Comparison of ENCODE assay signal across 8 cellular contexts in genomic region chr15:57138260-57138895, GRCh38.
A peak's percentile ranks its signal among the peaks of the same experiment; 100 is the strongest.
DNase-seq lines count a peak whose midpoint lies in the region; ATAC-seq and TF ChIP-seq lines count a peak whose summit lies in the region.

No MANE protein-coding gene starts in this region.

- no peaks in the 10 kb centered on the region for H3K79me2 ChIP-seq in SU-DHL-6 (ENCODE audit: insufficient read depth, low read length)

- no peak overlapping the region for H2BK20ac ChIP-seq in IMR-90 (ENCODE audit: low read depth, low read length)

- peaks cover 3% of the 10 kb centered on the region; the same call in 1 of the 2 replicates for H3K4me1 ChIP-seq in IMR-90 (ENCODE audit: control insufficient read depth, insufficient read depth, low read length)

- CTCF ChIA-PET in IMR-90 (lab: Yijun Ruan, JAX) = interaction anchor here (0.6 to 1.7 kb wide), 11 partner anchors 8 to 647 kb away, joined by 3 to 6 read pairs (median 4); no protein-coding TSS in a partner anchor

- no peak overlapping the region for H2AK5ac ChIP-seq in IMR-90 (ENCODE audit: low read depth, low read length)

- TF ChIP-seq POLR2A in IMR-90 (IDR thresholded peaks at IDR 0.05; ENCODE audit: low read depth, low read length) = no peak

- ATAC-seq in IMR-90 (ENCODE audit: low read depth) = peak; percentile 85
- ATAC-seq in GM21825 (IDR thresholded peaks at IDR 0.05; ENCODE audit: unreplicated experiment) = no peak
- ATAC-seq in GM18858 (IDR thresholded peaks at IDR 0.05; ENCODE audit: unreplicated experiment) = no peak
- no peak for ATAC-seq in HG02884 (IDR thresholded peaks at IDR 0.05; ENCODE audit: unreplicated experiment)

- H3K27me3 ChIP-seq in IMR-90 (ENCODE audit: control insufficient read depth, insufficient read depth, low read length) (no peaks in the 10 kb centered on the region), SU-DHL-6 (ENCODE audit: low read length) (no peaks in the 10 kb centered on the region)

- no peak overlapping the region for H2AK9ac ChIP-seq in IMR-90 (replicated peaks; ENCODE audit: low read depth, low read length, poor library complexity)

- no peak overlapping the region for H2BK15ac ChIP-seq in IMR-90 (ENCODE audit: low read depth, low read length)

- no peaks in the 10 kb centered on the region for H3F3A ChIP-seq in SU-DHL-6 (ENCODE audit: insufficient read depth)

- H3K4ac ChIP-seq in IMR-90 (ENCODE audit: low read depth, low read length) = no peak overlapping the region

- dilution Hi-C loops in IMR-90 (cut with HindIII; ENCODE audit: low sequenced_read_pairs, unreplicated experiment) = loop anchor here (25.0 kb wide), 1 partner anchor 651 kb away; no protein-coding TSS in a partner anchor

- H3K56ac ChIP-seq in IMR-90 (ENCODE audit: extremely low read depth, insufficient read depth, low read length) = no peak overlapping the region

- H3K9ac ChIP-seq in IMR-90 (ENCODE audit: low read depth, low read length) (no peak overlapping the region), SU-DHL-6 (ENCODE audit: low read length) (no peak overlapping the region)

- no peak overlapping the region for H3K14ac ChIP-seq in IMR-90 (replicated peaks; ENCODE audit: low read depth, low read length)

- H3K23ac ChIP-seq in IMR-90 (ENCODE audit: low read depth, low read length) = no peak overlapping the region

- in situ Hi-C loops in IMR-90 (cut with MboI; ENCODE audit: low sequenced_read_pairs) = loop anchor here (10.0 kb wide), 1 partner anchor 644 kb away; no protein-coding TSS in a partner anchor

- H4K91ac ChIP-seq in IMR-90 (ENCODE audit: insufficient read depth, low read depth, low read length) = no peak overlapping the region

- TF ChIP-seq CTCF in IMR-90 (conservative IDR thresholded peaks at IDR 0.05; ENCODE audit: low read depth, low read length) (peak; percentile 72), SU-DHL-6 (IDR thresholded peaks at IDR 0.05; ENCODE audit: insufficient read depth, low read length, poor library complexity, severe bottlenecking) (peak; percentile 18)

- H3K9me3 ChIP-seq in IMR-90 (ENCODE audit: control insufficient read depth, insufficient read depth, low read length) (no peaks in the 10 kb centered on the region), SU-DHL-6 (ENCODE audit: insufficient read depth, low read length) (no peaks in the 10 kb centered on the region)

- POLR2A ChIA-PET in IMR-90 (lab: Charles Lee; ENCODE audit: unreplicated experiment) = no interaction called here

- no peak overlapping the region for H2AFZ ChIP-seq in IMR-90 (replicated peaks; ENCODE audit: low read length, poor library complexity)
- H2AFZ ChIP-seq in SU-DHL-6 (ENCODE audit: low read depth, low read length, severe bottlenecking) = no peak overlapping the region

- H4K8ac ChIP-seq in IMR-90 (ENCODE audit: low read depth in 2 of 2, low read length in 2 of 2) = no peak overlapping the region

- peaks cover 5 to 44% of the 10 kb centered on the region in 2 experiments; a peak in 3 of 4 replicates for H3K79me1 ChIP-seq in IMR-90 (ENCODE audit: low read depth in 1 of 2, low read length in 2 of 2)

- no TSS peak for BruUV-seq in IMR-90 (replicated peaks; lab: Mats Ljungman, UMichigan)

- H3K4me2 ChIP-seq in IMR-90 (ENCODE audit: low read depth, low read length) (no peak overlapping the region), SU-DHL-6 (ENCODE audit: low read depth, low read length, poor library complexity, severe bottlenecking) (no peak overlapping the region)

- TF ChIP-seq RAD21 in IMR-90 (IDR thresholded peaks at IDR 0.05; ENCODE audit: low read length) = peak; percentile 70

- intact Hi-C loops in IMR-90 (cut with micrococcal nuclease) = loop anchor here (2.0 to 5.0 kb wide), 2 partner anchors 220 to 316 kb away; partner anchors contain the start of gene TCF12

- no peak overlapping the region for H4K5ac ChIP-seq in IMR-90 (ENCODE audit: low read depth, low read length)

- H3K27ac ChIP-seq in IMR-90 (ENCODE audit: insufficient read depth, low read length) = no peak overlapping the region
- H3K27ac ChIP-seq in SU-DHL-6 (ENCODE audit: low read depth, low read length) = no peak overlapping the region

- H3K9me2 ChIP-seq in SU-DHL-6 (replicated peaks; ENCODE audit: insufficient read depth, low read length) = no peaks in the 10 kb centered on the region

- H3K36me3 ChIP-seq in IMR-90 (ENCODE audit: control insufficient read depth, insufficient read depth, low read length) = no peaks in the 10 kb centered on the region
- no peaks in the 10 kb centered on the region for H3K36me3 ChIP-seq in SU-DHL-6 (ENCODE audit: low read length)

- H2BK120ac ChIP-seq in IMR-90 (ENCODE audit: low read depth, low read length) = no peak overlapping the region

- H3K4me3 ChIP-seq in IMR-90 (ENCODE audit: insufficient read depth, low read depth, low read length) (no peak overlapping the region), SU-DHL-6 (ENCODE audit: insufficient read depth, low read length, poor library complexity, severe bottlenecking) (no peak overlapping the region)

- no peak overlapping the region for H3K18ac ChIP-seq in IMR-90 (ENCODE audit: low read depth, low read length)

- H3K9me1 ChIP-seq in IMR-90 (ENCODE audit: insufficient read depth, low read length) = peaks cover 5% of the 10 kb centered on the region; the same call in 1 of the 2 replicates

- DNase-seq in DMS153 (lab: John Stamatoyannopoulos, UW) (peak; percentile 7), IMR-90 (peak; percentile 82), glomerular visceral epithelial cell (ENCODE audit: extremely low spot score) (peak; percentile 62), renal cortical epithelial cell (ENCODE audit: low read depth) (peak; percentile 77)

- H4K20me1 ChIP-seq in IMR-90 (ENCODE audit: insufficient read depth, low read length) (peaks cover 1% of the 10 kb centered on the region; the same call in 1 of the 2 replicates), SU-DHL-6 (ENCODE audit: low read depth, low read length) (no peaks in the 10 kb centered on the region)

- no peak overlapping the region for H2BK5ac ChIP-seq in IMR-90 (ENCODE audit: low read depth, low read length, poor library complexity, severe bottlenecking)

- no CpG with 5 or more reads among the region's 4 CpGs for WGBS in IMR-90 (ENCODE audit: extremely low coverage in 2 of 2, insufficient read length in 1 of 2), 2 experiments

TF ChIP-seq in IMR-90, 13 proteins besides CTCF, POLR2A, EP300 and RAD21:
- TF ChIP-seq SMC3 (IDR thresholded peaks at IDR 0.05; ENCODE audit: low read depth, low read length) = peak; percentile 51
- no peak for TF ChIP-seq CHD1 (IDR thresholded peaks at IDR 0.05; ENCODE audit: low read depth, low read length)
TF ChIP-seq in IMR-90: peak in this region for 1.

Comparison
In these comparisons a context has a peak if more than half of its experiments do, and no peak if none do; other contexts are left out.
1. DNase-seq: peak in every context shown above with its lines; median percentile 82 in IMR-90; 77 in renal cortical epithelial cell; 62 in glomerular visceral epithelial cell; 7 in DMS153.